ENCODE assay signal across 19 cellular contexts in genomic region chr10:132528064-132528800, GRCh38. TPM values are rescaled to one million over a fixed set of nuclear protein-coding genes. Genes with fewer than 3 reads are reported as not detected.
DNase-seq lines count a peak whose midpoint lies in the region; ATAC-seq and TF ChIP-seq lines count a peak whose summit lies in the region.
"Had no signal": no experiment of that assay in that cellular context is flagged by ENCODE, and none has a peak within 500 bp of the region (broad histone marks: within the 10 kb centered on the region; RNA-seq: fewer than 3 reads in every experiment).

No MANE protein-coding gene starts in this region.

- H3K4me3 Mint-ChIP-seq in stimulated activated naive CD8-positive, alpha-beta T cell treated with anti-CD3 and anti-CD28 coated beads, Interleukin-15, amount 100 ng/mL, for 72 hours, result no peak overlapping the region
- H3K4me3 Mint-ChIP-seq: stimulated activated naive B cell treated with anti-CD40 and anti-IgM and Interleukin-4, amounts not matched to agents 10 μg/mL and 1 μg/mL and 100 μg/mL, for 72 hours; T-helper 1 cell treated with Interleukin-12 subunit alpha and Interleukin-12 subunit beta and Interleukin-4 antibody, amounts not matched to agents 30 μg/mL and 1 μg/mL, for 36 hours had no signal

- H3K4me1 Mint-ChIP-seq in stimulated activated naive CD8-positive, alpha-beta T cell treated with anti-CD3 and anti-CD28 coated beads, Interleukin-15, amount 100 ng/mL, for 72 hours, result no peaks in the 10 kb centered on the region
- H3K4me1 Mint-ChIP-seq: stimulated activated naive B cell treated with anti-CD40 and anti-IgM and Interleukin-4, amounts not matched to agents 10 μg/mL and 1 μg/mL and 100 μg/mL, for 72 hours had no signal

- no peak overlapping the region for H3K27ac Mint-ChIP-seq in stimulated activated naive CD8-positive, alpha-beta T cell treated with anti-CD3 and anti-CD28 coated beads, Interleukin-15, amount 100 ng/mL, for 72 hours
- H3K27ac Mint-ChIP-seq: activated T-helper 2 cell treated with anti-CD3 and anti-CD28 coated beads, Interferon-gamma antibody, Interleukin-2, Interleukin-4, amounts not matched to agents 10 μg/mL and 5 μg/mL and 100 μg/mL, durations not matched to agents 14 hours and 24 hours and 36 hours; stimulated activated naive B cell treated with anti-CD40 and anti-IgM and Interleukin-4, amounts not matched to agents 10 μg/mL and 1 μg/mL and 100 μg/mL, for 72 hours; T-helper 1 cell treated with Interleukin-12 subunit alpha and Interleukin-12 subunit beta and Interleukin-4 antibody, amounts not matched to agents 30 μg/mL and 1 μg/mL, for 36 hours had no signal

- ATAC-seq in Right ventricle myocardium superior (ENCODE audit: poor library complexity) (peak; percentile 47), left cardiac atrium (no peak), HG02588 (IDR thresholded peaks at IDR 0.05; ENCODE audit: unreplicated experiment) (no peak), GM18870 (IDR thresholded peaks at IDR 0.05; ENCODE audit: unreplicated experiment) (no peak)
- ATAC-seq in stimulated activated naive CD8-positive, alpha-beta T cell treated with anti-CD3 and anti-CD28 coated beads, Interleukin-15, amount 100 ng/mL, for 72 hours, result no peak
- ATAC-seq: left lobe of liver; pancreas; stimulated activated naive B cell treated with anti-CD40 and anti-IgM and Interleukin-4, amounts not matched to agents 10 μg/mL and 1 μg/mL and 100 μg/mL, for 72 hours had no signal

- H3K79me2 ChIP-seq in osteoblast (ENCODE audit: insufficient read depth, low read length), result no peaks in the 10 kb centered on the region

- peaks cover 21% of the 10 kb centered on the region for H3K4me1 ChIP-seq in osteoblast (ENCODE audit: insufficient read depth, low read length)
- H3K4me1 ChIP-seq: pancreas had no signal

- H4K20me1 ChIP-seq in osteoblast (ENCODE audit: insufficient read depth, low read length), result no peaks in the 10 kb centered on the region

- no peak overlapping the region for H2AFZ ChIP-seq in osteoblast (ENCODE audit: low read length)

- no peaks in the 10 kb centered on the region for H3K9me3 ChIP-seq in osteoblast (ENCODE audit: low read depth, low read length)
- H3K9me3 ChIP-seq: pancreas had no signal

- no peaks in the 10 kb centered on the region for H3K36me3 ChIP-seq in osteoblast (ENCODE audit: insufficient read depth, low read length)
- H3K36me3 ChIP-seq: pancreas had no signal

- intact Hi-C loops in Right ventricle myocardium superior (cut with DNase I), result no loop called here
- intact Hi-C loops in left cardiac atrium (cut with DNase I), result no loop called here

- H3K27me3 ChIP-seq in osteoblast (ENCODE audit: insufficient read depth, low read length), result peaks cover 11% of the 10 kb centered on the region
- H3K27me3 ChIP-seq: pancreas, tibial nerve had no signal

- no peak overlapping the region for H3K4me3 ChIP-seq in osteoblast (ENCODE audit: insufficient read depth, low read length)
- H3K4me3 ChIP-seq: pancreas, tibial nerve had no signal

- peaks cover 56% of the 10 kb centered on the region for H3K27me3 Mint-ChIP-seq in stimulated activated naive CD8-positive, alpha-beta T cell treated with anti-CD3 and anti-CD28 coated beads, Interleukin-15, amount 100 ng/mL, for 72 hours

- no peak for TF ChIP-seq CTCF in osteoblast (IDR thresholded peaks at IDR 0.05; ENCODE audit: extremely low read depth, low read depth, low read length)

- peaks cover 6 to 16% of the 10 kb centered on the region in 2 donors for H3K9me3 Mint-ChIP-seq in stimulated activated naive CD8-positive, alpha-beta T cell treated with anti-CD3 and anti-CD28 coated beads, Interleukin-15, amount 100 ng/mL, for 72 hours

- DNase-seq in Right ventricle myocardium superior (peak; percentile 23), left cardiac atrium (no peak), fibroblast of peridontal ligament (ENCODE audit: extremely low read depth) (peak; percentile 43), osteoblast (ENCODE audit: insufficient read length, low spot score, missing footprints) (peak; percentile 47), ecto neural progenitor cell (ENCODE audit: low spot score) (no peak)
- DNase-seq in stimulated activated naive CD8-positive, alpha-beta T cell treated with anti-CD3 and anti-CD28 coated beads, Interleukin-15, amount 100 ng/mL, for 72 hours, result no peak
- DNase-seq: ACHN; anterior cingulate cortex; EL; Karpas-422; NCI-H1105; stimulated activated naive B cell treated with anti-CD40 and anti-IgM and Interleukin-4, amounts not matched to agents 10 μg/mL and 1 μg/mL and 100 μg/mL, for 72 hours had no signal

- no peak overlapping the region for H3K27ac ChIP-seq in osteoblast (ENCODE audit: low read depth, low read length)
- H3K27ac ChIP-seq: pancreas, tibial nerve had no signal

- no peak overlapping the region for H3K4me2 ChIP-seq in osteoblast (ENCODE audit: insufficient read depth, low read length)

RNA-seq across cellular contexts. Expression of gene INPP5A, which starts 9.4 kb away (rescaled TPM):
- total RNA-seq in Right ventricle myocardium superior, result 99.1 TPM
- 10 to 100 TPM; 74.4 to 95.3 TPM for total RNA-seq in left cardiac atrium
- 20.9 and 22.8 TPM in 2 replicates for total RNA-seq in osteoblast

Comparison
In these comparisons a context has a peak if more than half of its experiments do, and no peak if none do; other contexts are left out.
1. DNase-seq: peak in Right ventricle myocardium superior (single experiment), fibroblast of peridontal ligament (single experiment) and osteoblast (single experiment); none in left cardiac atrium (single experiment), stimulated activated naive CD8-positive, alpha-beta T cell treated with anti-CD3 and anti-CD28 coated beads, Interleukin-15, amount 100 ng/mL, for 72 hours (0 of 2) and ecto neural progenitor cell (single experiment).